Comparison of ENCODE assay signal across 8 cellular contexts in the genomic region with DNA sequence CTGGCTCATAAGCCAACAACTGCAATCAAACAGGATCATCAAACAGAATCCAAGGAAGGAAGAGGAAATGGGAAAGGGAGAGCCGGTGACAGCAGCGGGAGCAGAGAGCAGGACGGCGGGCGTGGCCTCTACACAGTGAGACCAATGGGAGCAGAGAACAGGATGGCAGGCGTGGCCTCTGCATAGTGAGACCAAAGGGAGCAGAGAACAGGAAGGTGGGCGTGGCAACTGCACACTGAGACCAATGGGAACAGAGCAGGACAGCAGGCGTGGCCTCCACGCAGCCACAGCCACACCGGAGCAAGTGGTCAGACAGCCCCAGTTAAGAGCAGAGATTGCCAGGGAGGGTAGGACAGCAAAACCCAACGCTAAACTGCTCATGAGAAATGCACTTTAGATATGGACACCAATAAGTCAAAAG. TPM values are rescaled to one million over a fixed set of nuclear protein-coding genes. Genes with fewer than 3 reads are reported as not detected.
DNase-seq lines count a peak whose midpoint lies in the region; ATAC-seq, FAIRE-seq and TF ChIP-seq lines count a peak whose summit lies in the region.

No MANE protein-coding gene starts in this region.

- DNase-seq in GM04503 (ENCODE audit: low read depth) (peak; percentile 74), HuH-7 (ENCODE audit: low spot score) (peak; percentile 89), OCI-LY7 (ENCODE audit: low spot score) (peak; percentile 89), keratinocyte (ENCODE audit: low read depth, low spot score) (peak; percentile 55), smooth muscle cell of the brain vasculature (ENCODE audit: low read depth, low spot score) (peak; percentile 81)
- no peak for DNase-seq in central memory CD8-positive, alpha-beta T cell (ENCODE audit: low spot score in 2 of 2)

- ATAC-seq in central memory CD8-positive, alpha-beta T cell (replicated peaks; ENCODE audit: extremely low read depth, poor library complexity, severe bottlenecking): no peak
- no peak for ATAC-seq in HG03457 (IDR thresholded peaks at IDR 0.05; ENCODE audit: unreplicated experiment)

- H3K27ac ChIP-seq in 22Rv1 (peak overlapping the region; percentile 67), OCI-LY7 (ENCODE audit: low read depth, low read length, poor library complexity, severe bottlenecking) (no peak overlapping the region), keratinocyte (ENCODE audit: control insufficient read depth, insufficient read depth, low read length) (no peak overlapping the region)

- H3K36me3 ChIP-seq in OCI-LY7 (ENCODE audit: insufficient read depth, low read length) (no peaks in the 10 kb centered on the region), keratinocyte (ENCODE audit: control insufficient read depth in 2 of 2, extremely low read depth in 1 of 2, insufficient read depth in 2 of 2, low read length in 2 of 2) (no peaks in the 10 kb centered on the region)

- H3K36me3 Mint-ChIP-seq in central memory CD8-positive, alpha-beta T cell (ENCODE audit: insufficient read depth): peaks cover 24% of the 10 kb centered on the region

- no peak for TF ChIP-seq CTCF in 22Rv1 (IDR thresholded peaks at IDR 0.05)
- TF ChIP-seq CTCF in OCI-LY7 (conservative IDR thresholded peaks at IDR 0.05; ENCODE audit: low read length): no peak
- TF ChIP-seq CTCF in keratinocyte (optimal IDR thresholded peaks at IDR 0.05 in 1 of 3, IDR thresholded peaks at IDR 0.05 in 1 of 3, conservative IDR thresholded peaks at IDR 0.05 in 1 of 3; ENCODE audit: extremely low read depth in 1 of 3, insufficient read depth in 2 of 3, low read length in 3 of 3): no peak

- no peak overlapping the region for H3K9ac ChIP-seq in keratinocyte (ENCODE audit: control insufficient read depth, extremely low read depth, insufficient read depth, low read length)

- H3K4me1 ChIP-seq in OCI-LY7 (ENCODE audit: insufficient read depth, low read length, poor library complexity, severe bottlenecking) (peaks cover 3% of the 10 kb centered on the region), keratinocyte (ENCODE audit: control insufficient read depth, extremely low read depth, insufficient read depth, low read length) (peaks cover 5% of the 10 kb centered on the region)

- no TSS peak for BruUV-seq in OCI-LY7 (replicated peaks; lab: Mats Ljungman, UMichigan)

- no peaks in the 10 kb centered on the region for H3K9me1 ChIP-seq in keratinocyte (ENCODE audit: control insufficient read depth, extremely low read depth, insufficient read depth, low read length)

- H3K4me3 ChIP-seq in OCI-LY7 (ENCODE audit: low read depth, low read length, poor library complexity, severe bottlenecking): no peak overlapping the region
- H3K4me3 ChIP-seq in keratinocyte (ENCODE audit: control insufficient read depth in 2 of 3, extremely low read depth in 1 of 3, insufficient read depth in 2 of 3, low read depth in 1 of 3, low read length in 3 of 3): no peak overlapping the region

- H3K9me2 ChIP-seq in OCI-LY7 (ENCODE audit: insufficient read depth, low read length): no peaks in the 10 kb centered on the region

- CTCF ChIA-PET in OCI-LY7 (lab: Charles Lee; ENCODE audit: unreplicated experiment): no interaction called here

- H3K27ac Mint-ChIP-seq in central memory CD8-positive, alpha-beta T cell (ENCODE audit: low read depth): peak overlapping the region; percentile 10

- FAIRE-seq in keratinocyte (lab: Jason Lieb, UNC): no peak

- H3K79me2 ChIP-seq in OCI-LY7 (ENCODE audit: insufficient read depth, low read depth, low read length) (no peaks in the 10 kb centered on the region), keratinocyte (ENCODE audit: control insufficient read depth, insufficient read depth, low read length) (no peaks in the 10 kb centered on the region)

- H2AFZ ChIP-seq in OCI-LY7 (ENCODE audit: low read length) (no peak overlapping the region), keratinocyte (ENCODE audit: control insufficient read depth, low read length) (no peak overlapping the region)

- H3K27me3 Mint-ChIP-seq in central memory CD8-positive, alpha-beta T cell: peaks cover 38% of the 10 kb centered on the region

- intact Hi-C loops in OCI-LY7 (cut with micrococcal nuclease; ENCODE audit: unreplicated experiment): loop anchor here (2.0 kb wide), 1 partner anchor 33 kb away; no protein-coding TSS in a partner anchor

- POLR2A ChIA-PET in OCI-LY7 (lab: Charles Lee): no interaction called here

- peaks cover 2% of the 10 kb centered on the region for H3K9me3 Mint-ChIP-seq in central memory CD8-positive, alpha-beta T cell

- H3K4me1 Mint-ChIP-seq in central memory CD8-positive, alpha-beta T cell: peaks cover 16% of the 10 kb centered on the region

- dilution Hi-C loops in keratinocyte (cut with MboI; ENCODE audit: extremely low pct_ligation_motif_present, low sequenced_read_pairs): no loop called here

- H3K4me3 Mint-ChIP-seq in central memory CD8-positive, alpha-beta T cell: no peak overlapping the region

- H3K27me3 ChIP-seq in keratinocyte (ENCODE audit: control insufficient read depth, extremely low read depth, insufficient read depth, low read length): peaks cover 23% of the 10 kb centered on the region

- H3K4me2 ChIP-seq in OCI-LY7 (ENCODE audit: low read length) (peak overlapping the region; percentile 22), keratinocyte (ENCODE audit: control insufficient read depth, extremely low read depth, insufficient read depth, low read depth, low read length) (no peak overlapping the region)

- H3K9me3 ChIP-seq in OCI-LY7 (ENCODE audit: low read length): no peaks in the 10 kb centered on the region
- no peaks in the 10 kb centered on the region for H3K9me3 ChIP-seq in keratinocyte (ENCODE audit: control insufficient read depth, low read depth, low read length)

- H4K20me1 ChIP-seq in OCI-LY7 (ENCODE audit: insufficient read depth, low read length) (no peaks in the 10 kb centered on the region), keratinocyte (ENCODE audit: control insufficient read depth, extremely low read depth, insufficient read depth, low read length) (no peaks in the 10 kb centered on the region)

RNA-seq across cellular contexts. Expression of a gene that starts 16.4 kb away (rescaled TPM):
- total RNA-seq in OCI-LY7 (2014; rRNA removed; shearing (Covaris generic)): not detected in 2 replicates
- total RNA-seq in OCI-LY7 (2022): not detected in 2 replicates
- not detected in 3 replicates for polyA plus RNA-seq in keratinocyte
- not detected for polyA plus RNA-seq in keratinocyte (2011; ENCODE audit: low read depth)
- polyA plus RNA-seq in keratinocyte (2011; cell fraction: cytosol; rRNA removed): not detected in 2 replicates
- polyA plus RNA-seq in keratinocyte (2011; cell fraction: nucleus; rRNA removed): not detected in 2 replicates
- not detected in 2 replicates for polyA plus RNA-seq in keratinocyte (2012; ENCODE audit: low replicate concordance)
- not detected in 3 replicates for polyA minus RNA-seq in keratinocyte
- not detected for polyA minus RNA-seq in keratinocyte (2011; cell fraction: cytosol; rRNA and poly(A)+ RNA removed)
- polyA minus RNA-seq in keratinocyte (2011; cell fraction: nucleus; rRNA and poly(A)+ RNA removed): not detected in 2 replicates

RNA-seq across cellular contexts. Expression of a gene that starts 24.6 kb away (rescaled TPM):
- not detected in 2 replicates for total RNA-seq in OCI-LY7 (2014; rRNA removed; shearing (Covaris generic))
- total RNA-seq in OCI-LY7 (2022): not detected in 2 replicates
- not detected in 3 replicates for polyA plus RNA-seq in keratinocyte
- not detected for polyA plus RNA-seq in keratinocyte (2011; ENCODE audit: low read depth)
- polyA plus RNA-seq in keratinocyte (2011; cell fraction: cytosol; rRNA removed): not detected in 2 replicates
- polyA plus RNA-seq in keratinocyte (2011; cell fraction: nucleus; rRNA removed): not detected in 2 replicates
- polyA plus RNA-seq in keratinocyte (2012; ENCODE audit: low replicate concordance): not detected in 2 replicates
- polyA minus RNA-seq in keratinocyte: not detected in 3 replicates
- polyA minus RNA-seq in keratinocyte (2011; cell fraction: cytosol; rRNA and poly(A)+ RNA removed): not detected
- not detected in 2 replicates for polyA minus RNA-seq in keratinocyte (2011; cell fraction: nucleus; rRNA and poly(A)+ RNA removed)

Comparison
In these comparisons a context has a peak if more than half of its experiments do, and no peak if none do; other contexts are left out.
1. DNase-seq: peak in GM04503 (single experiment), HuH-7 (single experiment), OCI-LY7 (single experiment), keratinocyte (single experiment) and smooth muscle cell of the brain vasculature (single experiment); none in central memory CD8-positive, alpha-beta T cell (0 of 2).